In the genomic region with DNA sequence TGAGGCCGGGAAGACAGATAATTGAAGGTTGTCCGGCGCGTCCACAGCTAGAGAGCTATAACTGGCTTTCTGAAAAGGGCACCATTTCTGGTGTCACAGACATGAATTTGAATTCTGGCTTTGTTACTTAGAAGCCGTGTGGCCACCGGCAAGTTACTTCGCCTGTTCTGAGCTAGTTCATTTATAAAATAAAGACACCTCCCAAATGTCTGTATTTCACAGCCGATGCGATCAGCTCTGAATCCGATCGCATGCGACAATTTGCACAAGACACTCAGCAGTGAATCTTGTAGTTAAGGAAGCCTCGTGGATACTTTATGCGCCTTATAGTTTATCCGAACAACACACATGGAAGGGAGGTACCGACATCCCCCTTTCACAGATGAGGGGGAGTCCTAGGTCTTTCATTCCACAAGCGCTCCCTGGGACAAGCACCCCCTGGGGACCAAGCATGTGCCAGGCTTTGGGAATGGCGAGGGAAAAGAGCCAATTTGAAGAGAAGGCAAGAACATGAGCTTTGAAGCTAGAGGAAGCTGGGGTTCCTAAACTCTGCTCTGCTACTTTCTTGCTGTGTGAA, we compare ENCODE assay signal across 8 cellular contexts. TPM values are rescaled to one million over a fixed set of nuclear protein-coding genes. Genes with fewer than 3 reads are reported as not detected.
DNase-seq lines count a peak whose midpoint lies in the region; ATAC-seq and TF ChIP-seq lines count a peak whose summit lies in the region.

No MANE protein-coding gene starts in this region.

- H3K9me3 ChIP-seq in Peyer's patch (no peaks in the 10 kb centered on the region), neuronal stem cell (replicated peaks in 1 of 2; ENCODE audit: control insufficient read depth in 2 of 2, insufficient read depth in 1 of 2, low read depth in 1 of 2, low read length in 2 of 2) (no peaks in the 10 kb centered on the region)

- H3K4ac ChIP-seq in neuronal stem cell (ENCODE audit: low read length): no peak overlapping the region

- no peak overlapping the region for H2BK15ac ChIP-seq in neuronal stem cell (ENCODE audit: low read length)

- H3K79me1 ChIP-seq in neuronal stem cell (ENCODE audit: low read depth, low read length): peaks cover 6% of the 10 kb centered on the region

- DNase-seq in NCI-H82 (lab: John Stamatoyannopoulos, UW) (peak; percentile 71), NCI-H82 treated with DMSO at 0.1 percent for 48 hours (lab: John Stamatoyannopoulos, UW; ENCODE audit: unreplicated experiment) (no peak), Peyer's patch (no peak), epithelial cell of esophagus (ENCODE audit: low read depth) (no peak), neuronal stem cell (ENCODE audit: low spot score) (no peak), cortex of kidney (lab: John Stamatoyannopoulos, UW) (no peak)

- H2AK5ac ChIP-seq in neuronal stem cell (ENCODE audit: low read depth, low read length): no peak overlapping the region

- peak overlapping the region; percentile 94 to 98 (median 98) for H3K27ac ChIP-seq in Peyer's patch
- H3K27ac ChIP-seq in neuronal stem cell (replicated peaks; ENCODE audit: low read length): peak overlapping the region; percentile 11

- no peak overlapping the region for H3K14ac ChIP-seq in neuronal stem cell (ENCODE audit: low read length)

- H4K8ac ChIP-seq in neuronal stem cell (ENCODE audit: low read depth, low read length): no peak overlapping the region

- H2BK120ac ChIP-seq in neuronal stem cell (ENCODE audit: low read depth, low read length): no peak overlapping the region

- no peak for TF ChIP-seq CTCF in Peyer's patch (IDR thresholded peaks at IDR 0.05)
- TF ChIP-seq CTCF in epithelial cell of esophagus (IDR thresholded peaks at IDR 0.05; ENCODE audit: insufficient read depth, low read depth, low read length, missing control alignments): no peak

- H3K4me3 ChIP-seq in Peyer's patch (peak overlapping the region; percentile 54 to 86 (median 68)), epithelial cell of esophagus (ENCODE audit: low read length) (peak overlapping the region; percentile 54), neuronal stem cell (ENCODE audit: low read length in 2 of 2) (peak overlapping the region; percentile 67 to 91)

- peak overlapping the region; percentile 64 for H2AFZ ChIP-seq in neuronal stem cell (ENCODE audit: low read length)

- peak overlapping the region; percentile 27 for H3K18ac ChIP-seq in neuronal stem cell (ENCODE audit: low read length)

- H3K9ac ChIP-seq in neuronal stem cell (ENCODE audit: low read depth, low read length, poor library complexity): no peak overlapping the region

- H3K36me3 ChIP-seq in Peyer's patch: no peaks in the 10 kb centered on the region
- peaks cover 0 to 24% of the 10 kb centered on the region in 2 donors for H3K36me3 ChIP-seq in neuronal stem cell (replicated peaks in 1 of 2; ENCODE audit: control insufficient read depth in 2 of 2, insufficient read depth in 2 of 2, low read length in 2 of 2)

- H2BK12ac ChIP-seq in neuronal stem cell (ENCODE audit: low read length): no peak overlapping the region

- H3K23ac ChIP-seq in neuronal stem cell (ENCODE audit: low read depth, low read length, poor library complexity): no peak overlapping the region

- H2BK5ac ChIP-seq in neuronal stem cell (ENCODE audit: low read length): no peak overlapping the region

- TF ChIP-seq POLR2A in Peyer's patch (IDR thresholded peaks at IDR 0.05): no peak

- no peaks in the 10 kb centered on the region for H3K27me3 ChIP-seq in Peyer's patch
- H3K27me3 ChIP-seq in neuronal stem cell (ENCODE audit: control insufficient read depth in 3 of 3, insufficient read depth in 3 of 3, low read depth in 1 of 3, low read length in 3 of 3): peaks cover 0 to 13% (median 0%) of the 10 kb centered on the region in 3 experiments

- no peak overlapping the region for H4K91ac ChIP-seq in neuronal stem cell (ENCODE audit: low read depth, low read length, poor library complexity)

- ATAC-seq in GM21576 (IDR thresholded peaks at IDR 0.05; ENCODE audit: unreplicated experiment) (no peak), HG03159 (IDR thresholded peaks at IDR 0.05; ENCODE audit: unreplicated experiment) (no peak)

- H3K4me1 ChIP-seq in Peyer's patch: peaks cover 0 to 40% (median 19%) of the 10 kb centered on the region in 4 donors
- peaks cover 34 to 39% of the 10 kb centered on the region in 2 donors for H3K4me1 ChIP-seq in neuronal stem cell (ENCODE audit: control insufficient read depth in 2 of 2, insufficient read depth in 1 of 2, low read depth in 1 of 2, low read length in 2 of 2)

- no CpG with 5 or more reads among the region's 18 CpGs for WGBS in neuronal stem cell (ENCODE audit: extremely low coverage in 2 of 2, insufficient read length in 2 of 2, insufficient replicate concordance in 1 of 2), 2 donors

- peak overlapping the region; percentile 49 for H3K4me2 ChIP-seq in neuronal stem cell (ENCODE audit: insufficient read depth, low read length, poor library complexity, severe bottlenecking)

RNA-seq across cellular contexts. Expression of a gene that starts 4.0 kb away (rescaled TPM):
- 100 to 1,000 TPM; 121 to 224 (median 167) TPM for total RNA-seq in Peyer's patch
- 99.9 TPM for polyA plus RNA-seq in neuronal stem cell (2013, experiment 1 of 2)
- 99.2 TPM for polyA plus RNA-seq in neuronal stem cell (2013, experiment 2 of 2)

RNA-seq across cellular contexts. Expression of a gene that starts 24.3 kb away (rescaled TPM):
- 10 to 100 TPM in 3 of 4 donors, 1 to 10 TPM in 1; 6.8 to 16.4 (median 13.6) TPM for total RNA-seq in Peyer's patch
- 3.8 TPM for polyA plus RNA-seq in neuronal stem cell (2013, experiment 1 of 2)
- 4.4 TPM for polyA plus RNA-seq in neuronal stem cell (2013, experiment 2 of 2)
